Comparison of ENCODE assay signal across 10 cellular contexts in the genomic region with DNA sequence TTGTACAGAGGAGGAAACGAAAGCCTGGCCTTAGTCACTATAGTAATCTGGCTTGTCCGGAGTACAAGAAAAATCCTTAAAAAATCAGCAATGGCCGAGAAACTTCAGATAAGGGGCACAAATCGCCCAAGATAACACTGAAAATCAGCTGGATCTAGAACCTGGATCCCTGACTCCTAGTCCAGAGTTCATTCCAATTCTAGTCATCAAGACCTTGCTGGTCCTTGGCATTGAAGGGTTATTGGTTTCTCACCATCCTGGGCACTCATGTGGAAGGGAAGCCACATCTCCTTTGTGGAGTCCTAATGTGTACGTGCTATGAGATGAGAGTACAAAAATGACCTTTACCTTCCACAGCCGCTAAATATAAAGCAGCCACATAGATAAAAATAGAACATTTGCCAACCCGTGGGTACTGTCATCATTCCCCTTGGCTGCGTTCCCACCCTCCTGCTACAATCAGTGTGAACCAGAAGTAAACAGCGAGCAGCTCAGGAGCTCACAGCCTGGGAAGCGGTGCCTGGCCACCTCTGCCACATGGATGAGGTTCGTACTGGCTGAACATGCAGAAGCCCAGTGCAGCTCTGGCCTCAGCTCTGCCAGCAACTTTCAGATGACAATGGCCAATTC.
DNase-seq lines count a peak whose midpoint lies in the region; ATAC-seq, FAIRE-seq and TF ChIP-seq lines count a peak whose summit lies in the region.
"Had no signal": no experiment of that assay in that cellular context is flagged by ENCODE, and none has a peak within 500 bp of the region (broad histone marks: within the 10 kb centered on the region; RNA-seq: fewer than 3 reads in every experiment).

No MANE protein-coding gene starts in this region.

- TF ChIP-seq EP300 in tibial nerve (IDR thresholded peaks at IDR 0.05), result peak in 1 of 2 donors; percentile 44

- 56 to 57% methylated on average over 11 of the region's 11 CpGs for WGBS in tibial nerve, 2 donors

- no peak for TF ChIP-seq POLR2A in tibial nerve (IDR thresholded peaks at IDR 0.05)

- no peaks in the 10 kb centered on the region for H3K9me3 ChIP-seq in ascending aorta
- no peaks in the 10 kb centered on the region for H3K9me3 ChIP-seq in tibial nerve

- DNase-seq in NCI-H1092 treated with DMSO at 0.1 percent for 48 hours (lab: John Stamatoyannopoulos, UW) (peak; percentile 69), ascending aorta (ENCODE audit: low spot score in 2 of 2) (peak; percentile 53 to 94), tibial nerve (ENCODE audit: low spot score in 2 of 2) (peak in 1 of 2 donors; percentile 47), ACHN (no peak)
- no peak for DNase-seq in activated T-cell treated with anti-CD3 and anti-CD28 coated beads, Interleukin-2, amount 50 U/mL, for 1 hour
- DNase-seq: activated CD8-positive, alpha-beta T cell treated with anti-CD3 and anti-CD28 coated beads, Interleukin-2, amount 10 ng/mL, durations not matched to agents 7 days and 5 days had no signal

- TF ChIP-seq CTCF in ascending aorta (IDR thresholded peaks at IDR 0.05) (no peak), tibial nerve (IDR thresholded peaks at IDR 0.05) (no peak)

- H3K27me3 ChIP-seq in ascending aorta (no peaks in the 10 kb centered on the region), tibial nerve (no peaks in the 10 kb centered on the region)

- H3K36me3 ChIP-seq in ascending aorta, result peaks cover 64 to 75% of the 10 kb centered on the region in 2 donors
- H3K36me3 ChIP-seq in tibial nerve, result peaks cover 0 to 61% (median 0%) of the 10 kb centered on the region in 3 donors

- ATAC-seq in HG02852 (IDR thresholded peaks at IDR 0.05; ENCODE audit: unreplicated experiment), result no peak
- ATAC-seq in HG03378 (IDR thresholded peaks at IDR 0.05; ENCODE audit: unreplicated experiment), result no peak
- ATAC-seq: activated CD8-positive, alpha-beta T cell treated with anti-CD3 and anti-CD28 coated beads, Interleukin-2, amount 10 ng/mL, durations not matched to agents 7 days and 5 days had no signal

- H3K4me3 ChIP-seq in ascending aorta (peak overlapping the region in 1 of 2 donors; percentile 19), tibial nerve (no peak overlapping the region)
- H3K4me3 ChIP-seq: lung had no signal

- H3K4me1 ChIP-seq in ascending aorta (peaks cover 32 to 64% of the 10 kb centered on the region in 2 donors), tibial nerve (peaks cover 0 to 86% (median 46%) of the 10 kb centered on the region in 4 donors)

- in situ Hi-C loops in ACHN (cut with HindIII; ENCODE audit: low pct_ligation_motif_present, low pct_unique_long_range_greater_than_20kb, low sequenced_read_pairs), result loop anchor here (25.0 kb wide), 1 partner anchor 206 kb away; no protein-coding TSS in a partner anchor

- H3K27ac ChIP-seq in ascending aorta (peak overlapping the region; percentile 89 to 95), tibial nerve (peak overlapping the region; percentile 48 to 92 (median 74))

- intact Hi-C loops in ascending aorta (cut with DNase I), result no loop called here

- peak; percentile 99 for FAIRE-seq in islet of Langerhans (lab: Jason Lieb, UNC)

Comparison
In these comparisons a context has a peak if more than half of its experiments do, and no peak if none do; other contexts are left out.
1. DNase-seq: peak in NCI-H1092 treated with DMSO at 0.1 percent for 48 hours (single experiment) and ascending aorta (2 of 2); none in activated T-cell treated with anti-CD3 and anti-CD28 coated beads, Interleukin-2, amount 50 U/mL, for 1 hour (single experiment) and ACHN (single experiment).